36 cellular contexts compared by ENCODE assay signal in the genomic region with DNA sequence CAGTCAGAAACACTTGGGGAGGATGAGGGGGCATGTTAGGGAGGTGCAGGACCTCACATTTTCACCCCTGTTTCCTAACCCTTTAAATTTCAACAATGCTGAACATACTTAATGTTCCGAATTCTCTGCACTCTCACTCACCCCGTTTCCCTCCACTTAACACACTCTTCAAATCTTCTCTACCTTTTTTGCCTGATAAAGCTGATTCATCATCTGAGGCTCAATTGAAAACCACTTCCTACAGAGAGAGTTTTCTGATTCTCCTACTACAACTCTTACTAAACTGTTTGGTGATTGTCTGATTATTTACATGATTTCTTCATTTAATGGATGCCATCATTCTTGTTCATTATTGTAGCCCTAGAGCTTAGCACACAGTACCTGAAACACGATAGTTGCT.
"Had no signal": no experiment of that assay in that cellular context is flagged by ENCODE, and none has a peak within 500 bp of the region (broad histone marks: within the 10 kb centered on the region; RNA-seq: fewer than 3 reads in every experiment).

No MANE protein-coding gene starts in this region.

- H3K27me3 Mint-ChIP-seq: activated B cell treated with CpG ODN at 0.5 μM for 24 hours; activated CD4-positive, alpha-beta memory T cell treated with anti-CD3 and anti-CD28 coated beads for 36 hours had no signal

- FAIRE-seq: astrocyte, TTC549 had no signal

- H3K27ac ChIP-seq: adrenal gland, body of pancreas, brain microvascular endothelial cell, breast epithelium, VCaP had no signal

- H3K36me3 Mint-ChIP-seq: activated CD4-positive, alpha-beta memory T cell treated with anti-CD3 and anti-CD28 coated beads for 36 hours; activated naive CD4-positive, alpha-beta T cell treated with anti-CD3 and anti-CD28 coated beads, Interleukin-2, amount 50 U/mL, for 72 hours; activated naive CD8-positive, alpha-beta T cell treated with anti-CD3 and anti-CD28 coated beads for 36 hours had no signal

- H3K4me1 ChIP-seq: adrenal gland, breast epithelium had no signal

- H3K36me3 ChIP-seq: adrenal gland, brain microvascular endothelial cell, breast epithelium had no signal

- H3K9me3 ChIP-seq: adrenal gland, body of pancreas, breast epithelium had no signal

- H3K27ac Mint-ChIP-seq: activated B cell treated with CpG ODN at 0.5 μM for 24 hours; activated CD4-positive, alpha-beta memory T cell treated with anti-CD3 and anti-CD28 coated beads for 36 hours; activated CD4-positive, alpha-beta T cell treated with anti-CD3 and anti-CD28 coated beads, Interleukin-2, amount 10 ng/mL, durations not matched to agents 24 days and 14 days; activated CD8-positive, alpha-beta T cell treated with anti-CD3 and anti-CD28 coated beads for 36 hours; activated naive CD4-positive, alpha-beta T cell treated with anti-CD3 and anti-CD28 coated beads for 36 hours; activated naive CD4-positive, alpha-beta T cell treated with anti-CD3 and anti-CD28 coated beads, Interleukin-2, amount 50 U/mL, for 72 hours; activated naive CD8-positive, alpha-beta T cell treated with anti-CD3 and anti-CD28 coated beads for 36 hours; activated T-cell treated with anti-CD3 and anti-CD28 coated beads, Interleukin-2, amount 50 U/mL, for 72 hours; activated T-helper 1 cell treated with anti-CD3 and anti-CD28 coated beads, Interleukin-12 subunit alpha, Interleukin-12 subunit beta, Interleukin-2, Interleukin-4 antibody, amounts not matched to agents 30 ng/mL and 10 ng/mL and 1 ng/mL, durations not matched to agents 14 hours and 24 hours and 36 hours; activated T-helper 17 cell treated with anti-CD3 and anti-CD28 coated beads, Interleukin-2, amount 50 U/mL, for 72 hours; T-helper 1 cell treated with Interleukin-12 subunit alpha and Interleukin-12 subunit beta and Interleukin-4 antibody, amounts not matched to agents 30 μg/mL and 1 μg/mL, for 36 hours; T-helper 2 cell treated with Interferon-gamma antibody and Interleukin-4, amounts not matched to agents 5 μg/mL and 100 μg/mL, for 36 hours had no signal

- DNase-seq: activated B cell treated with CpG ODN at 0.5 μM for 24 hours; activated CD4-positive, alpha-beta memory T cell treated with anti-CD3 and anti-CD28 coated beads for 36 hours; activated CD4-positive, alpha-beta T cell treated with anti-CD3 and anti-CD28 coated beads for 4 hours; activated CD4-positive, alpha-beta T cell treated with anti-CD3 and anti-CD28 coated beads, Interleukin-2, amount 10 ng/mL, durations not matched to agents 24 days and 14 days; activated CD4-positive, alpha-beta T cell treated with anti-CD3 and anti-CD28 coated beads, Interleukin-2, amount 50 U/mL, for 1 hour; activated CD4-positive, alpha-beta T cell treated with anti-CD3 and anti-CD28 coated beads, Interleukin-2, amount 50 U/mL, for 4 hours; activated CD4-positive, CD25-positive, alpha-beta regulatory T cell treated with anti-CD3 and anti-CD28 coated beads, Interleukin-2, amount 50 U/mL, for 72 hours; activated CD8-positive, alpha-beta memory T cell treated with anti-CD3 and anti-CD28 coated beads, Interleukin-2, amount 50 U/mL, for 4 hours; activated CD8-positive, alpha-beta T cell treated with anti-CD3 and anti-CD28 coated beads for 36 hours; activated effector memory CD4-positive, alpha-beta T cell treated with anti-CD3 and anti-CD28 coated beads, Interleukin-2, amount 50 U/mL, for 16 hours; activated gamma-delta T cell treated with Interleukin-2 at 50 U/mL for 16 hours; activated naive CD4-positive, alpha-beta T cell; activated naive CD4-positive, alpha-beta T cell treated with anti-CD3 and anti-CD28 coated beads for 36 hours; activated naive CD4-positive, alpha-beta T cell treated with anti-CD3 and anti-CD28 coated beads, Interleukin-2, amount 50 U/mL, for 16 hours; activated naive CD8-positive, alpha-beta T cell treated with anti-CD3 and anti-CD28 coated beads for 36 hours; activated T-cell treated with anti-CD3 and anti-CD28 coated beads for 4 hours; activated T-cell treated with anti-CD3 and anti-CD28 coated beads, Interleukin-2, amount 50 U/mL, for 1 hour; activated T-cell treated with anti-CD3 and anti-CD28 coated beads, Interleukin-2, amount 50 U/mL, for 4 hours; activated T-cell treated with anti-CD3 and anti-CD28 coated beads, Interleukin-2, amount 50 U/mL, for 72 hours; adrenal gland; amniotic stem cell; aorta; body of pancreas; brain microvascular endothelial cell; central memory CD4-positive, alpha-beta T cell; T-helper 2 cell; T-helper 9 cell had no signal

- H3K9me3 Mint-ChIP-seq: activated B cell treated with CpG ODN at 0.5 μM for 24 hours; activated CD4-positive, alpha-beta memory T cell treated with anti-CD3 and anti-CD28 coated beads for 36 hours; activated CD4-positive, alpha-beta T cell treated with anti-CD3 and anti-CD28 coated beads, Interleukin-2, amount 10 ng/mL, durations not matched to agents 24 days and 14 days; activated naive CD4-positive, alpha-beta T cell treated with anti-CD3 and anti-CD28 coated beads for 36 hours; activated T-cell treated with anti-CD3 and anti-CD28 coated beads, Interleukin-2, amount 50 U/mL, for 72 hours; activated T-helper 1 cell treated with anti-CD3 and anti-CD28 coated beads, Interleukin-12 subunit alpha, Interleukin-12 subunit beta, Interleukin-2, Interleukin-4 antibody, amounts not matched to agents 30 ng/mL and 10 ng/mL and 1 ng/mL, durations not matched to agents 14 hours and 24 hours and 36 hours; T-helper 1 cell treated with Interleukin-12 subunit alpha and Interleukin-12 subunit beta and Interleukin-4 antibody, amounts not matched to agents 30 μg/mL and 1 μg/mL, for 36 hours; T-helper 2 cell treated with Interferon-gamma antibody and Interleukin-4, amounts not matched to agents 5 μg/mL and 100 μg/mL, for 36 hours had no signal

- H3K4me3 ChIP-seq: adrenal gland, body of pancreas, breast epithelium had no signal

- H3K4me3 Mint-ChIP-seq: activated B cell treated with CpG ODN at 0.5 μM for 24 hours; activated CD4-positive, alpha-beta memory T cell treated with anti-CD3 and anti-CD28 coated beads for 36 hours; activated CD4-positive, alpha-beta T cell treated with anti-CD3 and anti-CD28 coated beads, Interleukin-2, amount 10 ng/mL, durations not matched to agents 24 days and 14 days; activated CD8-positive, alpha-beta T cell treated with anti-CD3 and anti-CD28 coated beads for 36 hours; activated naive CD4-positive, alpha-beta T cell treated with anti-CD3 and anti-CD28 coated beads for 36 hours; activated naive CD8-positive, alpha-beta T cell treated with anti-CD3 and anti-CD28 coated beads for 36 hours; activated T-cell treated with anti-CD3 and anti-CD28 coated beads, Interleukin-2, amount 50 U/mL, for 4 hours; activated T-cell treated with anti-CD3 and anti-CD28 coated beads, Interleukin-2, amount 50 U/mL, for 72 hours; activated T-helper 1 cell treated with anti-CD3 and anti-CD28 coated beads, Interleukin-12 subunit alpha, Interleukin-12 subunit beta, Interleukin-2, Interleukin-4 antibody, amounts not matched to agents 30 ng/mL and 10 ng/mL and 1 ng/mL, durations not matched to agents 14 hours and 24 hours and 36 hours; activated T-helper 17 cell treated with anti-CD3 and anti-CD28 coated beads, Interleukin-2, amount 50 U/mL, for 72 hours; T-helper 1 cell treated with Interleukin-12 subunit alpha and Interleukin-12 subunit beta and Interleukin-4 antibody, amounts not matched to agents 30 μg/mL and 1 μg/mL, for 36 hours; T-helper 2 cell treated with Interferon-gamma antibody and Interleukin-4, amounts not matched to agents 5 μg/mL and 100 μg/mL, for 36 hours had no signal

- H3K27me3 ChIP-seq: adrenal gland, body of pancreas, brain microvascular endothelial cell, breast epithelium had no signal

- H3K4me1 Mint-ChIP-seq: activated B cell treated with CpG ODN at 0.5 μM for 24 hours; activated CD4-positive, alpha-beta T cell treated with anti-CD3 and anti-CD28 coated beads, Interleukin-2, amount 10 ng/mL, durations not matched to agents 24 days and 14 days; activated naive CD8-positive, alpha-beta T cell treated with anti-CD3 and anti-CD28 coated beads for 36 hours; activated T-helper 17 cell treated with anti-CD3 and anti-CD28 coated beads, Interleukin-2, amount 50 U/mL, for 72 hours had no signal

- ATAC-seq: activated CD8-positive, alpha-beta T cell treated with anti-CD3 and anti-CD28 coated beads for 36 hours; activated naive CD4-positive, alpha-beta T cell treated with anti-CD3 and anti-CD28 coated beads, Interleukin-2, amount 50 U/mL, for 72 hours; activated T-cell treated with anti-CD3 and anti-CD28 coated beads, Interleukin-2, amount 50 U/mL, for 4 hours; activated T-cell treated with anti-CD3 and anti-CD28 coated beads, Interleukin-2, amount 50 U/mL, for 72 hours; activated T-helper 17 cell treated with anti-CD3 and anti-CD28 coated beads, Interleukin-2, amount 50 U/mL, for 72 hours; body of pancreas had no signal
